Comparison of ENCODE assay signal across 23 cellular contexts in the genomic region with DNA sequence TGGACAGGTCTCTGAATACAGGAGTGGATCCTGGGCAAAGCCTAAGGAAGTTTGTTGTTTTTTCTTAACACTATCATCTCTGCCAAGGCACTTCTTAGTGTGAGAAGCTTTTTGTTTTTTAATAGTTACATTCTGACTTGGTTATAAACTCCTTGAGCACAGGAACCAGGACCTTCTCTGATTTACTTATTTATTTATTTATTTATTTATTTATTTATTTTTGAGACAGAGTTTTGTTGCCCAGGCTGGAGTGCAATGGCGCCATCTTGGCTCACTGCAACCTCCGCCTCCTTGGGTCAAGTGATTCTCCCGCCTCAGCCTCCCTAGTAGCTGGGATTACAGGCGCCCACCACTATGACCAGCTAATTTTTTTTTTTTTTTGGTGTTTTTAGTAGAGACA. TPM values are rescaled to one million over a fixed set of nuclear protein-coding genes. Genes with fewer than 3 reads are reported as not detected.
DNase-seq lines count a peak whose midpoint lies in the region; ATAC-seq, FAIRE-seq and TF ChIP-seq lines count a peak whose summit lies in the region.
"Had no signal": no experiment of that assay in that cellular context is flagged by ENCODE, and none has a peak within 500 bp of the region (broad histone marks: within the 10 kb centered on the region; RNA-seq: fewer than 3 reads in every experiment).

No MANE protein-coding gene starts in this region.

- no peak for TF ChIP-seq RAD21 in A549 (conservative IDR thresholded peaks at IDR 0.05 in 1 of 2, IDR thresholded peaks at IDR 0.05 in 1 of 2)

- ATAC-seq in A549 (no peak), HG02973 (IDR thresholded peaks at IDR 0.05; ENCODE audit: unreplicated experiment) (no peak)
- ATAC-seq: GM23338 had no signal

- TF ChIP-seq CTCF in A549 (IDR thresholded peaks at IDR 0.05) (no peak), neutrophil (IDR thresholded peaks at IDR 0.05) (no peak), thyroid gland (IDR thresholded peaks at IDR 0.05) (no peak)

- H3K9me3 ChIP-seq in A549 (no peaks in the 10 kb centered on the region), Karpas-422 (ENCODE audit: low read length) (no peaks in the 10 kb centered on the region), neutrophil (no peaks in the 10 kb centered on the region), thyroid gland (no peaks in the 10 kb centered on the region)
- H3K9me3 ChIP-seq: BE2C had no signal

- H3K9me2 ChIP-seq in Karpas-422 (replicated peaks; ENCODE audit: insufficient read depth, low read length): no peaks in the 10 kb centered on the region

- no peak for TF ChIP-seq EP300 in A549 (IDR thresholded peaks at IDR 0.05)

- 96% methylated on average over 4 of the region's 4 CpGs for WGBS in A549 (ENCODE audit: missing lambda C conversion rate)
- 97 to 98% methylated on average over 4 of the region's 4 CpGs for WGBS in thyroid gland, 2 donors

- H3K4me1 ChIP-seq in A549 (peaks cover 14% of the 10 kb centered on the region), Karpas-422 (ENCODE audit: low read length) (peaks cover 63% of the 10 kb centered on the region), neutrophil (ENCODE audit: control insufficient read depth in 1 of 2, insufficient read depth in 1 of 2, low read depth in 1 of 2, low read length in 1 of 2) (peaks cover 21 to 27% of the 10 kb centered on the region in 2 experiments), thyroid gland (peaks cover 27 to 36% of the 10 kb centered on the region in 2 donors)
- H3K4me1 ChIP-seq: BE2C had no signal

- H4K20me1 ChIP-seq in Karpas-422 (ENCODE audit: insufficient read depth, low read depth, low read length): no peaks in the 10 kb centered on the region

- DNase-seq in A549 (ENCODE audit: low read depth in 1 of 2, low spot score in 1 of 2) (no peak), Karpas-422 (no peak), thyroid gland (no peak), DMS79 treated with DMSO at 0.1 percent for 48 hours (lab: John Stamatoyannopoulos, UW) (no peak), HK-2 (ENCODE audit: unreplicated experiment) (no peak)
- DNase-seq: ACHN; BE2C; C1 segment of cervical spinal cord; CD4-positive, CD25-positive, alpha-beta regulatory T cell; CD8-positive, alpha-beta memory T cell; COR-L47; DMS 273 treated with DMSO at 0.1 percent for 48 hours; GDM1; HCEC 1CT; KBM-7 had no signal

- H3K4me3 ChIP-seq in A549 (no peak overlapping the region), Karpas-422 (ENCODE audit: low read length) (no peak overlapping the region), neutrophil (ENCODE audit: low read depth in 1 of 2, low read length in 1 of 2) (no peak overlapping the region), thyroid gland (replicated peaks in 1 of 3) (no peak overlapping the region)
- H3K4me3 ChIP-seq: GM23338 had no signal

- H2AFZ ChIP-seq in Karpas-422 (ENCODE audit: low read length): no peak overlapping the region
- H2AFZ ChIP-seq: GM23338 had no signal

- CTCF ChIA-PET in A549 (lab: Yijun Ruan, JAX): interaction anchor here (1.1 kb wide), 1 partner anchor 47 kb away, joined by 3 read pairs; no protein-coding TSS in a partner anchor

- intact Hi-C loops in thyroid gland (cut with DNase I): no loop called here

- POLR2A ChIA-PET in A549 (lab: Yijun Ruan, JAX): no interaction called here

- H3K9ac ChIP-seq in Karpas-422 (ENCODE audit: low read length): no peak overlapping the region

- no peak for FAIRE-seq in A549 (lab: Jason Lieb, UNC)
- FAIRE-seq: GM12892, GM18507, H54 had no signal

- no peaks in the 10 kb centered on the region; the same call in 1 of the 2 replicates for H3K36me3 ChIP-seq in Karpas-422 (ENCODE audit: insufficient read depth, low read length)
- H3K36me3 ChIP-seq in neutrophil: no peaks in the 10 kb centered on the region
- peaks cover 0 to 1% of the 10 kb centered on the region in 2 donors for H3K36me3 ChIP-seq in thyroid gland
- H3K36me3 ChIP-seq: BE2C had no signal

- H3K27me3 ChIP-seq in Karpas-422 (ENCODE audit: low read length) (no peaks in the 10 kb centered on the region), neutrophil (no peaks in the 10 kb centered on the region), thyroid gland (no peaks in the 10 kb centered on the region)
- H3K27me3 ChIP-seq: BE2C had no signal

- H3K4me2 ChIP-seq in A549 (no peak overlapping the region), Karpas-422 (ENCODE audit: low read depth, low read length, poor library complexity, severe bottlenecking) (no peak overlapping the region)
- H3K4me2 ChIP-seq: GM23338 had no signal

- no peak for TF ChIP-seq POLR2A in A549 (IDR thresholded peaks at IDR 0.05; ENCODE audit: low read length)
- no peak for TF ChIP-seq POLR2A in thyroid gland (IDR thresholded peaks at IDR 0.05)

- peaks cover 90% of the 10 kb centered on the region for H3K79me2 ChIP-seq in Karpas-422 (ENCODE audit: low read length)

- no peak overlapping the region for H3K27ac ChIP-seq in A549
- H3K27ac ChIP-seq in Karpas-422 (ENCODE audit: low read length): peak overlapping the region; percentile 95
- H3K27ac ChIP-seq in neutrophil: peak overlapping the region; percentile 92
- peak overlapping the region in 2 of 3 donors; percentile 42 to 74 for H3K27ac ChIP-seq in thyroid gland
- H3K27ac ChIP-seq: HL-60 had no signal

TF ChIP-seq in A549, 52 proteins besides CTCF, POLR2A, EP300 and RAD21:
- TF ChIP-seq FOXS1 (CRISPR knock-in tag; IDR thresholded peaks at IDR 0.05): no peak
- TF ChIP-seq, protein P1, sequence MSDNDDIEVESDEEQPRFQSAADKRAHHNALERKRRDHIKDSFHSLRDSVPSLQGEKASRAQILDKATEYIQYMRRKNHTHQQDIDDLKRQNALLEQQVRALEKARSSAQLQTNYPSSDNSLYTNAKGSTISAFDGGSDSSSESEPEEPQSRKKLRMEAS (IDR thresholded peaks at IDR 0.05): no peak
- TF ChIP-seq ZC3H11A (IDR thresholded peaks at IDR 0.05): peak; percentile 29; the same call in 1 of the 2 replicates
- TF ChIP-seq, protein P2, sequence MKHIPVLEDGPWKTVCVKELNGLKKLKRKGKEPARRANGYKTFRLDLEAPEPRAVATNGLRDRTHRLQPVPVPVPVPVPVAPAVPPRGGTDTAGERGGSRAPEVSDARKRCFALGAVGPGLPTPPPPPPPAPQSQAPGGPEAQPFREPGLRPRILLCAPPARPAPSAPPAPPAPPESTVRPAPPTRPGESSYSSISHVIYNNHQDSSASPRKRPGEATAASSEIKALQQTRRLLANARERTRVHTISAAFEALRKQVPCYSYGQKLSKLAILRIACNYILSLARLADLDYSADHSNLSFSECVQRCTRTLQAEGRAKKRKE (CRISPR knock-in tag; IDR thresholded peaks at IDR 0.05; ENCODE audit: low read depth): no peak
- TF ChIP-seq, protein P3, sequence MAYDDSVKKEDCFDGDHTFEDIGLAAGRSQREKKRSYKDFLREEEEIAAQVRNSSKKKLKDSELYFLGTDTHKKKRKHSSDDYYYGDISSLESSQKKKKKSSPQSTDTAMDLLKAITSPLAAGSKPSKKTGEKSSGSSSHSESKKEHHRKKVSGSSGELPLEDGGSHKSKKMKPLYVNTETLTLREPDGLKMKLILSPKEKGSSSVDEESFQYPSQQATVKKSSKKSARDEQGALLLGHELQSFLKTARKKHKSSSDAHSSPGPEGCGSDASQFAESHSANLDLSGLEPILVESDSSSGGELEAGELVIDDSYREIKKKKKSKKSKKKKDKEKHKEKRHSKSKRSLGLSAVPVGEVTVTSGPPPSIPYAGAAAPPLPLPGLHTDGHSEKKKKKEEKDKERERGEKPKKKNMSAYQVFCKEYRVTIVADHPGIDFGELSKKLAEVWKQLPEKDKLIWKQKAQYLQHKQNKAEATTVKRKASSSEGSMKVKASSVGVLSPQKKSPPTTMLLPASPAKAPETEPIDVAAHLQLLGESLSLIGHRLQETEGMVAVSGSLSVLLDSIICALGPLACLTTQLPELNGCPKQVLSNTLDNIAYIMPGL (CRISPR knock-in tag; IDR thresholded peaks at IDR 0.05; ENCODE audit: borderline replicate concordance): no peak

RNA-seq across cellular contexts. Expression of a gene that starts 11.0 kb away (rescaled TPM):
- polyA plus RNA-seq in A549 (2011; rRNA removed) (23.5 and 25.5 TPM in 2 replicates), A549 (2017; fragmentation: RNase III; extraction: RNeasy Plus Mini Kit Qiagen cat#74134 plus additional on column Dnase treatment) (12.9 to 14.6 TPM (median 14.0 TPM) in 3 replicates)
- polyA plus RNA-seq in A549 (2012; cell fraction: cytosol; rRNA removed): 9.7 and 13.0 TPM in 2 replicates
- polyA plus RNA-seq in A549 (2012; cell fraction: nucleus; rRNA removed): 7.3 and 10.0 TPM in 2 replicates
- 17.3 and 18.0 TPM in 2 replicates for polyA minus RNA-seq in A549 (2011; rRNA and poly(A)+ RNA removed)
- 41.1 and 44.8 TPM in 2 replicates for total RNA-seq in Karpas-422 (2014; rRNA removed; shearing (Covaris generic); ENCODE audit: low replicate concordance)
- total RNA-seq in thyroid gland: 10 to 100 TPM; 56.0 to 63.1 (median 58.1) TPM

RNA-seq across cellular contexts. Expression of a gene that starts 30.7 kb away (rescaled TPM):
- polyA plus RNA-seq in A549 (2011; rRNA removed): not detected in 2 replicates
- not detected in 2 replicates for polyA plus RNA-seq in A549 (2012; cell fraction: cytosol; rRNA removed)
- 0.02 TPM in 1 of 2 replicates, not detected in the other for polyA plus RNA-seq in A549 (2012; cell fraction: nucleus; rRNA removed)
- not detected in 3 replicates for polyA plus RNA-seq in A549 (2017; fragmentation: RNase III; extraction: RNeasy Plus Mini Kit Qiagen cat#74134 plus additional on column Dnase treatment)
- polyA minus RNA-seq in A549 (2011; rRNA and poly(A)+ RNA removed): not detected in 2 replicates
- not detected in 2 replicates for total RNA-seq in Karpas-422 (2014; rRNA removed; shearing (Covaris generic); ENCODE audit: low replicate concordance)
- 1 to 10 TPM in 1 of 4 donors, under 1 TPM in 2, not detected in 1; 0.22 to 1.9 (median 0.83) TPM for total RNA-seq in thyroid gland
- total RNA-seq: A172; CD4-positive, CD25-positive, alpha-beta regulatory T cell; CD8-positive, alpha-beta memory T cell had no signal
- polyA plus RNA-seq: CD4-positive, CD25-positive, alpha-beta regulatory T cell; CD8-positive, alpha-beta memory T cell had no signal

RNA-seq across cellular contexts. Expression of a gene that starts 41.1 kb away (rescaled TPM):
- polyA plus RNA-seq in A549 (2011; rRNA removed) (3.1 and 4.9 TPM in 2 replicates), A549 (2017; fragmentation: RNase III; extraction: RNeasy Plus Mini Kit Qiagen cat#74134 plus additional on column Dnase treatment) (6.4 to 7.3 TPM (median 6.9 TPM) in 3 replicates)
- polyA plus RNA-seq in A549 (2012; cell fraction: cytosol; rRNA removed): 2.4 and 2.8 TPM in 2 replicates
- 12.4 and 15.5 TPM in 2 replicates for polyA plus RNA-seq in A549 (2012; cell fraction: nucleus; rRNA removed)
- 4.8 and 6.3 TPM in 2 replicates for polyA minus RNA-seq in A549 (2011; rRNA and poly(A)+ RNA removed)
- total RNA-seq in Karpas-422 (2014; rRNA removed; shearing (Covaris generic); ENCODE audit: low replicate concordance): 35.0 and 35.3 TPM in 2 replicates
- total RNA-seq in thyroid gland: 100 to 1,000 TPM in 2 of 4 donors, 10 to 100 TPM in 2; 85.0 to 123 (median 99.4) TPM

RNA-seq across cellular contexts. Expression of a gene that starts 48.2 kb away (rescaled TPM):
- polyA plus RNA-seq in A549 (2011; rRNA removed): 0.70 and 0.98 TPM in 2 replicates
- 1.2 and 1.6 TPM in 2 replicates for polyA plus RNA-seq in A549 (2012; cell fraction: cytosol; rRNA removed)
- 7.6 and 9.2 TPM in 2 replicates for polyA plus RNA-seq in A549 (2012; cell fraction: nucleus; rRNA removed)
- polyA plus RNA-seq in A549 (2017; fragmentation: RNase III; extraction: RNeasy Plus Mini Kit Qiagen cat#74134 plus additional on column Dnase treatment): 1.3 to 1.8 TPM (median 1.5 TPM) in 3 replicates
- polyA minus RNA-seq in A549 (2011; rRNA and poly(A)+ RNA removed): 1.6 and 1.8 TPM in 2 replicates
- total RNA-seq in Karpas-422 (2014; rRNA removed; shearing (Covaris generic); ENCODE audit: low replicate concordance): 14.4 and 18.3 TPM in 2 replicates
- 100 to 1,000 TPM; 180 to 665 (median 442) TPM for total RNA-seq in thyroid gland
- total RNA-seq: CD4-positive, CD25-positive, alpha-beta regulatory T cell had no signal
- polyA plus RNA-seq: CD8-positive, alpha-beta memory T cell had no signal

Comparison
In these comparisons a context has a peak if more than half of its experiments do, and no peak if none do; other contexts are left out.
1. H3K27ac ChIP-seq: peak in Karpas-422 (single experiment), neutrophil (single experiment) and thyroid gland (2 of 3); none in A549 (0 of 2).